In the genomic region with DNA sequence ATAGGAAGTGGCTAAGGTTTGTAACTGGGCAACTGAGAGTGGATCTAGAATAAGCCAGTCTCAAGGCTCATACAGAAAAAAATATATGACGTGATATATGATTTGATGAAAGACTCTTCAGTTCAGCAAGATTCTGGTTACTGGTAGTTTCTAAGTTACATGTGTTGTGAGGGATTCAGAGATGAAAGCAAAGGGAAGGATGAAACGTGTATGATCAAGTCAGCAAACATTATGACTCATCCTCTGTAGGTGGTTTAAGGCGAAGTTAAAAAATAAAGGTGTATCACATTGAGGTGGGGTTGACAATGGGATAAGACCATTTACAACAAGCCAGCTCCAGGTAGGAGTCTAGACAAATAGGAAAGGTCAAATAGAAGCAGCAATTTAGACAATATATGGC, we compare ENCODE assay signal across 22 cellular contexts. TPM values are rescaled to one million over a fixed set of nuclear protein-coding genes. Genes with fewer than 3 reads are reported as not detected.
A peak's percentile ranks its signal among the peaks of the same experiment; 100 is the strongest.
DNase-seq lines count a peak whose midpoint lies in the region; ATAC-seq, FAIRE-seq and TF ChIP-seq lines count a peak whose summit lies in the region.
"Had no signal": no experiment of that assay in that cellular context is flagged by ENCODE, and none has a peak within 500 bp of the region (broad histone marks: within the 10 kb centered on the region; RNA-seq: fewer than 3 reads in every experiment).

No MANE protein-coding gene starts in this region.

- in situ Hi-C loops in HepG2 (cut with HindIII; ENCODE audit: extremely low pct_ligation_motif_present, low pct_unique_long_range_greater_than_20kb) (no loop called here), mammary epithelial cell (cut with MboI; ENCODE audit: low sequenced_read_pairs in 2 of 2) (no loop called here)

- H4K20me1 ChIP-seq in HepG2 (ENCODE audit: insufficient read depth, low read length) (no peaks in the 10 kb centered on the region), mammary epithelial cell (ENCODE audit: insufficient read depth, low read length) (no peaks in the 10 kb centered on the region)

- H3K4me3 ChIP-seq in HepG2 (replicated peaks in 1 of 3; ENCODE audit: insufficient read depth in 1 of 3, low read depth in 2 of 3, low read length in 3 of 3) = no peak overlapping the region
- H3K4me3 ChIP-seq in right lobe of liver = no peak overlapping the region
- no peak overlapping the region for H3K4me3 ChIP-seq in mammary epithelial cell (replicated peaks in 1 of 3; ENCODE audit: insufficient read depth in 1 of 3, low read depth in 2 of 3, low read length in 3 of 3)
- no peak overlapping the region for H3K4me3 ChIP-seq in A673 (ENCODE audit: low read depth, low read length, poor library complexity, severe bottlenecking)
- no peak overlapping the region for H3K4me3 ChIP-seq in tibial artery
- H3K4me3 ChIP-seq: testis had no signal

- BruUV-seq in HepG2 (replicated peaks; lab: Mats Ljungman, UMichigan) (no TSS peak), mammary epithelial cell (replicated peaks; lab: Mats Ljungman, UMichigan) (no TSS peak), A673 (replicated peaks; lab: Mats Ljungman, UMichigan) (no TSS peak)

- peaks cover 0 to 5% of the 10 kb centered on the region in 2 experiments; a peak in 2 of 5 replicates for H3K27me3 ChIP-seq in HepG2 (ENCODE audit: control insufficient read depth in 1 of 2, insufficient read depth in 2 of 2, low read length in 2 of 2)
- H3K27me3 ChIP-seq in right lobe of liver = no peaks in the 10 kb centered on the region
- H3K27me3 ChIP-seq in mammary epithelial cell (ENCODE audit: insufficient read depth, low read length) = no peaks in the 10 kb centered on the region
- peaks cover 65% of the 10 kb centered on the region for H3K27me3 ChIP-seq in A673 (replicated peaks; ENCODE audit: insufficient read depth, low read depth, low read length, poor library complexity)
- no peaks in the 10 kb centered on the region for H3K27me3 ChIP-seq in tibial artery
- H3K27me3 ChIP-seq: testis had no signal

- H3K36me3 ChIP-seq in HepG2 (replicated peaks in 1 of 2; ENCODE audit: control insufficient read depth in 1 of 2, insufficient read depth in 2 of 2, low read length in 2 of 2) (no peaks in the 10 kb centered on the region), right lobe of liver (no peaks in the 10 kb centered on the region), mammary epithelial cell (ENCODE audit: insufficient read depth, low read length) (no peaks in the 10 kb centered on the region), A673 (ENCODE audit: insufficient read depth, low read length, poor library complexity, severe bottlenecking) (no peaks in the 10 kb centered on the region), tibial artery (no peaks in the 10 kb centered on the region)
- H3K36me3 ChIP-seq: neutrophil had no signal

- peak; percentile 33 for DNase-seq in HepG2 (ENCODE audit: low spot score)
- DNase-seq in right lobe of liver = no peak
- DNase-seq in HT1080 (ENCODE audit: low read depth) = peak; percentile 39
- DNase-seq in mammary epithelial cell = peak; percentile 93
- no peak for DNase-seq in activated gamma-delta T cell (lab: John Stamatoyannopoulos, UW)
- DNase-seq in NCI-H2081 treated with DMSO at 0.1 percent for 48 hours (lab: John Stamatoyannopoulos, UW) = no peak
- no peak for DNase-seq in A673 (ENCODE audit: low spot score)
- no peak for DNase-seq in tibial artery
- DNase-seq: activated CD4-positive, alpha-beta T cell treated with anti-CD3 and anti-CD28 coated beads for 4 hours; activated naive CD4-positive, alpha-beta T cell treated with anti-CD3 and anti-CD28 coated beads for 36 hours; effector memory CD4-positive, alpha-beta T cell; GOT3; left ventricle myocardium superior; NCI-H2029; NCI-H446; NK-92 treated with Interleukin-12 subunit alpha and Interleukin-12 subunit beta, amount 100 ng/mL, for 24 hours; stimulated activated CD4-positive, alpha-beta T cell treated with anti-CD3 and anti-CD28 coated beads, Interleukin-12 subunit alpha, Interleukin-12 subunit beta, amount 100 ng/mL, for 4 hours; testis had no signal

- TF ChIP-seq RAD21 in HepG2 (CRISPR knock-in tag; IDR thresholded peaks at IDR 0.05) = no peak

- TF ChIP-seq EP300 in HepG2 (IDR thresholded peaks at IDR 0.05; ENCODE audit: low read depth in 2 of 2, low read length in 2 of 2) = no peak
- TF ChIP-seq EP300 in HepG2 (CRISPR knock-in tag; IDR thresholded peaks at IDR 0.05; ENCODE audit: borderline replicate concordance) = no peak

- intact Hi-C loops in HepG2 (cut with micrococcal nuclease; ENCODE audit: unreplicated experiment) (loop anchor here (10.0 kb wide), 1 partner anchor 704 kb away; no protein-coding TSS in a partner anchor), right lobe of liver (cut with DNase I) (no loop called here), mammary epithelial cell (cut with micrococcal nuclease) (no loop called here), A673 (cut with micrococcal nuclease; ENCODE audit: unreplicated experiment) (no loop called here), tibial artery (cut with DNase I; ENCODE audit: low total_unique reads) (no loop called here)

- POLR2A ChIA-PET in HepG2 (lab: Yijun Ruan, JAX) (no interaction called here), A673 (lab: Charles Lee; ENCODE audit: low non-redundant PET) (no interaction called here)

- H3K4me1 ChIP-seq in HepG2 (ENCODE audit: insufficient read depth, low read length) (peaks cover 4% of the 10 kb centered on the region; the same call in 1 of the 2 replicates), right lobe of liver (no peaks in the 10 kb centered on the region), mammary epithelial cell (ENCODE audit: insufficient read depth, low read length) (peaks cover 11% of the 10 kb centered on the region), A673 (ENCODE audit: insufficient read depth, low read length, poor library complexity, severe bottlenecking) (no peaks in the 10 kb centered on the region), tibial artery (no peaks in the 10 kb centered on the region)
- H3K4me1 ChIP-seq: testis had no signal

- no peak for TF ChIP-seq POLR2A in HepG2 (IDR thresholded peaks at IDR 0.05; ENCODE audit: insufficient read depth in 1 of 2, low read depth in 2 of 2, low read length in 2 of 2)
- TF ChIP-seq POLR2A in right lobe of liver (IDR thresholded peaks at IDR 0.05) = no peak

- 3% methylated on average over 3 of the region's 3 CpGs for WGBS in HepG2 (ENCODE audit: low lambda C conversion rate)
- 47% methylated on average over 3 of the region's 3 CpGs for WGBS in right lobe of liver (ENCODE audit: insufficient coverage, low coverage, low lambda C conversion rate, missing lambda C conversion rate)
- 17% methylated on average over 3 of the region's 3 CpGs for WGBS in mammary epithelial cell (ENCODE audit: low coverage, missing lambda C conversion rate)

- H3K9me3 ChIP-seq in HepG2 (ENCODE audit: low read length) = no peaks in the 10 kb centered on the region
- H3K9me3 ChIP-seq in right lobe of liver = no peaks in the 10 kb centered on the region
- H3K9me3 ChIP-seq in mammary epithelial cell (replicated peaks; ENCODE audit: insufficient read depth, low read length) = no peaks in the 10 kb centered on the region
- H3K9me3 ChIP-seq in A673 (ENCODE audit: low read depth, low read length, poor library complexity, severe bottlenecking) = no peaks in the 10 kb centered on the region
- H3K9me3 ChIP-seq in tibial artery = no peaks in the 10 kb centered on the region
- H3K9me3 ChIP-seq: neutrophil, testis had no signal

- H3K4me2 ChIP-seq in HepG2 (ENCODE audit: low read depth, low read length) (no peak overlapping the region), mammary epithelial cell (ENCODE audit: insufficient read depth, low read depth, low read length) (no peak overlapping the region)

- ATAC-seq in HepG2 (no peak), right lobe of liver (no peak)
- ATAC-seq: left ventricle myocardium superior, SK-N-SH treated with all-trans-retinoic acid at 6 μM for 48 hours had no signal

- H2AFZ ChIP-seq in HepG2 (ENCODE audit: low read length) (no peak overlapping the region), mammary epithelial cell (ENCODE audit: low read depth, low read length) (no peak overlapping the region)

- no peak for FAIRE-seq in HepG2 (lab: Jason Lieb, UNC)
- FAIRE-seq: GM18507 had no signal

- no peak for TF ChIP-seq CTCF in HepG2 (CRISPR knock-in tag; IDR thresholded peaks at IDR 0.05)
- TF ChIP-seq CTCF in right lobe of liver (IDR thresholded peaks at IDR 0.05) = no peak
- TF ChIP-seq CTCF in mammary epithelial cell (conservative IDR thresholded peaks at IDR 0.05 in 1 of 2, IDR thresholded peaks at IDR 0.05 in 1 of 2; ENCODE audit: extremely low read depth in 1 of 2, insufficient read depth in 1 of 2, low read depth in 1 of 2, low read length in 2 of 2) = no peak
- no peak for TF ChIP-seq CTCF in A673 (conservative IDR thresholded peaks at IDR 0.05; ENCODE audit: low read depth, low read length)
- no peak for TF ChIP-seq CTCF in tibial artery (IDR thresholded peaks at IDR 0.05)

- CTCF ChIA-PET in HepG2 (lab: Yijun Ruan, JAX; ENCODE audit: low intra/inter-chr PET ratio, low total read pairs) (no interaction called here), mammary epithelial cell (lab: Charles Lee; ENCODE audit: low non-redundant PET) (no interaction called here), A673 (lab: Charles Lee) (no interaction called here)

- no peaks in the 10 kb centered on the region for H3K79me2 ChIP-seq in HepG2 (ENCODE audit: insufficient read depth, low read length)
- H3K79me2 ChIP-seq in mammary epithelial cell (ENCODE audit: insufficient read depth, low read length) = no peaks in the 10 kb centered on the region

- no peak overlapping the region for H3K27ac ChIP-seq in HepG2 (ENCODE audit: extremely low read length, insufficient read depth, low read length)
- H3K27ac ChIP-seq in right lobe of liver = no peak overlapping the region
- H3K27ac ChIP-seq in mammary epithelial cell (ENCODE audit: insufficient read depth, low read depth, low read length) = peak overlapping the region; percentile 45
- no peak overlapping the region for H3K27ac ChIP-seq in A673 (ENCODE audit: low read depth, low read length, poor library complexity, severe bottlenecking)
- no peak overlapping the region for H3K27ac ChIP-seq in tibial artery
- H3K27ac ChIP-seq: neutrophil, testis had no signal

- H3K9ac ChIP-seq in HepG2 (ENCODE audit: insufficient read depth, low read depth, low read length) (no peak overlapping the region), mammary epithelial cell (ENCODE audit: insufficient read depth, low read length) (no peak overlapping the region)

- dilution Hi-C loops in mammary epithelial cell (cut with HindIII; ENCODE audit: low sequenced_read_pairs) = no loop called here

RNA-seq across cellular contexts. Expression of a gene that starts 16.2 kb away (rescaled TPM):
- total RNA-seq in HepG2 (2016; rRNA removed; fragmentation: Illumina TruSeq; extraction: Trizol) = 8.4 and 74.6 TPM in 2 replicates
- 1,250 and 1,324 TPM in 2 replicates for total RNA-seq in HepG2 (2016; cell fraction: cytosol; rRNA removed; fragmentation: Illumina TruSeq; extraction: Trizol; ENCODE audit: low read depth)
- total RNA-seq in HepG2 (2016; cell fraction: insoluble cytoplasmic fraction; rRNA removed; fragmentation: Illumina TruSeq; extraction: Trizol) = 7.8 and 74.2 TPM in 2 replicates
- total RNA-seq in HepG2 (2016; cell fraction: membrane; rRNA removed; fragmentation: Illumina TruSeq; extraction: Trizol) = 139 and 180 TPM in 2 replicates
- total RNA-seq in HepG2 (2016; cell fraction: nucleus; rRNA removed; fragmentation: Illumina TruSeq; extraction: Trizol) = 220 and 224 TPM in 2 replicates
- polyA plus RNA-seq in HepG2 (2011; rRNA removed) = 1.3 and 2.9 TPM in 2 replicates
- polyA plus RNA-seq in HepG2 (2011; cell fraction: cytosol; rRNA removed) = 0.36 and 3.5 TPM in 2 replicates
- 54.4 and 69.0 TPM in 2 replicates for polyA plus RNA-seq in HepG2 (2011; cell fraction: nucleus; rRNA removed)
- polyA plus RNA-seq in HepG2 (2012) = 0.50 TPM in 1 of 2 replicates, not detected in the other
- polyA plus RNA-seq in HepG2 (2016; cell fraction: cytosol; fragmentation: Illumina TruSeq; extraction: Trizol; ENCODE audit: low read depth) = 2.4 and 2.5 TPM in 2 replicates
- not detected in 2 replicates for polyA plus RNA-seq in HepG2 (2016; cell fraction: insoluble cytoplasmic fraction; fragmentation: Illumina TruSeq; extraction: Trizol; ENCODE audit: low read depth)
- not detected in 2 replicates for polyA plus RNA-seq in HepG2 (2016; cell fraction: membrane; fragmentation: Illumina TruSeq; extraction: Trizol; ENCODE audit: low read depth)
- polyA plus RNA-seq in HepG2 (2016; cell fraction: nucleus; fragmentation: Illumina TruSeq; extraction: Trizol; ENCODE audit: insufficient read depth, low read depth) = 1.3 TPM in 1 of 2 replicates, not detected in the other
- 114 and 221 TPM in 2 replicates for polyA minus RNA-seq in HepG2 (2011; rRNA and poly(A)+ RNA removed; ENCODE audit: low replicate concordance)
- polyA minus RNA-seq in HepG2 (2011; cell fraction: cytosol; rRNA and poly(A)+ RNA removed) = 95.9 and 129 TPM in 2 replicates
- polyA minus RNA-seq in HepG2 (2011; cell fraction: nucleus; rRNA and poly(A)+ RNA removed) = 257 and 332 TPM in 2 replicates
- 100 to 1,000 TPM in 2 of 6 experiments, 1 to 10 TPM in 1, not detected in 3; 1.5 to 127 (median 119) TPM for total RNA-seq in right lobe of liver
- total RNA-seq in HT1080 (2014; rRNA removed; shearing (Covaris generic)) = 52.4 and 143 TPM in 2 replicates
- polyA plus RNA-seq in HT1080 (2015; cell fraction: cytosol; rRNA removed) = not detected in 2 replicates
- not detected in 2 replicates for polyA plus RNA-seq in HT1080 (2015; cell fraction: nucleus; rRNA removed)
- 100 to 1,000 TPM in 1 of 2 donors, not detected in 1; 316 TPM for total RNA-seq in mammary epithelial cell
- not detected for polyA plus RNA-seq in mammary epithelial cell
- not detected for polyA minus RNA-seq in mammary epithelial cell
- 5.8 and 16.7 TPM in 2 replicates for total RNA-seq in A673 (2021)

RNA-seq across cellular contexts. Expression of a gene that starts 20.7 kb away (rescaled TPM):
- total RNA-seq in HepG2 (2016; rRNA removed; fragmentation: Illumina TruSeq; extraction: Trizol) = 0.97 and 1.1 TPM in 2 replicates
- total RNA-seq in HepG2 (2016; cell fraction: cytosol; rRNA removed; fragmentation: Illumina TruSeq; extraction: Trizol; ENCODE audit: low read depth) = 0.18 TPM in 1 of 2 replicates, not detected in the other
- total RNA-seq in HepG2 (2016; cell fraction: insoluble cytoplasmic fraction; rRNA removed; fragmentation: Illumina TruSeq; extraction: Trizol) = 1.0 and 1.5 TPM in 2 replicates
- 0.80 and 0.90 TPM in 2 replicates for total RNA-seq in HepG2 (2016; cell fraction: membrane; rRNA removed; fragmentation: Illumina TruSeq; extraction: Trizol)
- 0.88 and 1.0 TPM in 2 replicates for total RNA-seq in HepG2 (2016; cell fraction: nucleus; rRNA removed; fragmentation: Illumina TruSeq; extraction: Trizol)
- 0.42 and 0.47 TPM in 2 replicates for polyA plus RNA-seq in HepG2 (2011; rRNA removed)
- polyA plus RNA-seq in HepG2 (2011; cell fraction: cytosol; rRNA removed) = 0.24 and 0.41 TPM in 2 replicates
- polyA plus RNA-seq in HepG2 (2011; cell fraction: nucleus; rRNA removed) = 0.32 and 0.35 TPM in 2 replicates
- polyA plus RNA-seq in HepG2 (2012) = 0.44 and 0.47 TPM in 2 replicates
- 0.10 and 0.23 TPM in 2 replicates for polyA plus RNA-seq in HepG2 (2016; cell fraction: cytosol; fragmentation: Illumina TruSeq; extraction: Trizol; ENCODE audit: low read depth)
- 1.4 and 1.7 TPM in 2 replicates for polyA plus RNA-seq in HepG2 (2016; cell fraction: insoluble cytoplasmic fraction; fragmentation: Illumina TruSeq; extraction: Trizol; ENCODE audit: low read depth)
- polyA plus RNA-seq in HepG2 (2016; cell fraction: membrane; fragmentation: Illumina TruSeq; extraction: Trizol; ENCODE audit: low read depth) = 0.24 and 0.34 TPM in 2 replicates
- polyA plus RNA-seq in HepG2 (2016; cell fraction: nucleus; fragmentation: Illumina TruSeq; extraction: Trizol; ENCODE audit: insufficient read depth, low read depth) = 0.53 and 0.83 TPM in 2 replicates
- 2.0 and 4.0 TPM in 2 replicates for polyA minus RNA-seq in HepG2 (2011; rRNA and poly(A)+ RNA removed; ENCODE audit: low replicate concordance)
- 0.40 TPM in 1 of 2 replicates, not detected in the other for polyA minus RNA-seq in HepG2 (2011; cell fraction: cytosol; rRNA and poly(A)+ RNA removed)
- 0.77 and 1.2 TPM in 2 replicates for polyA minus RNA-seq in HepG2 (2011; cell fraction: nucleus; rRNA and poly(A)+ RNA removed)
- 1 to 10 TPM; 1.1 to 2.3 (median 1.6) TPM for total RNA-seq in right lobe of liver
- total RNA-seq in HT1080 (2014; rRNA removed; shearing (Covaris generic)) = not detected in 2 replicates
- polyA plus RNA-seq in HT1080 (2015; cell fraction: cytosol; rRNA removed) = 0.06 TPM in 1 of 2 replicates, not detected in the other
- polyA plus RNA-seq in HT1080 (2015; cell fraction: nucleus; rRNA removed) = 0.11 TPM in 1 of 2 replicates, not detected in the other
- 1 to 10 TPM in 1 of 2 donors, under 1 TPM in 1; 0.68 to 3.0 TPM for total RNA-seq in mammary epithelial cell
- polyA plus RNA-seq in mammary epithelial cell = 1.3 TPM
- 5.7 TPM for polyA minus RNA-seq in mammary epithelial cell
- 1.3 and 2.3 TPM in 2 replicates for total RNA-seq in A673 (2021)
- total RNA-seq: Daoy had no signal

RNA-seq across cellular contexts. Expression of a gene that starts 24.5 kb away (rescaled TPM):
- total RNA-seq in HepG2 (2016; rRNA removed; fragmentation: Illumina TruSeq; extraction: Trizol) (17.6 and 23.7 TPM in 2 replicates), right lobe of liver (1 to 10 TPM; 5.6 to 6.7 (median 5.9) TPM), mammary epithelial cell (10 to 100 TPM; 13.0 to 18.3 TPM), A673 (2021) (15.3 and 20.5 TPM in 2 replicates)
- 3.2 and 3.3 TPM in 2 replicates for total RNA-seq in HepG2 (2016; cell fraction: cytosol; rRNA removed; fragmentation: Illumina TruSeq; extraction: Trizol; ENCODE audit: low read depth)
- 15.9 and 24.4 TPM in 2 replicates for total RNA-seq in HepG2 (2016; cell fraction: insoluble cytoplasmic fraction; rRNA removed; fragmentation: Illumina TruSeq; extraction: Trizol)
- 7.9 and 9.4 TPM in 2 replicates for total RNA-seq in HepG2 (2016; cell fraction: membrane; rRNA removed; fragmentation: Illumina TruSeq; extraction: Trizol)
- total RNA-seq in HepG2 (2016; cell fraction: nucleus; rRNA removed; fragmentation: Illumina TruSeq; extraction: Trizol) = 16.4 and 19.9 TPM in 2 replicates
- polyA plus RNA-seq in HepG2 (2011; rRNA removed) (8.7 and 10.4 TPM in 2 replicates), mammary epithelial cell (7.7 TPM)
- 3.4 and 4.8 TPM in 2 replicates for polyA plus RNA-seq in HepG2 (2011; cell fraction: cytosol; rRNA removed)
- 7.6 and 7.8 TPM in 2 replicates for polyA plus RNA-seq in HepG2 (2011; cell fraction: nucleus; rRNA removed)
- 8.0 and 8.3 TPM in 2 replicates for polyA plus RNA-seq in HepG2 (2012)
- 1.8 TPM in 2 replicates for polyA plus RNA-seq in HepG2 (2016; cell fraction: cytosol; fragmentation: Illumina TruSeq; extraction: Trizol; ENCODE audit: low read depth)
- polyA plus RNA-seq in HepG2 (2016; cell fraction: insoluble cytoplasmic fraction; fragmentation: Illumina TruSeq; extraction: Trizol; ENCODE audit: low read depth) = 14.0 and 15.4 TPM in 2 replicates
- polyA plus RNA-seq in HepG2 (2016; cell fraction: membrane; fragmentation: Illumina TruSeq; extraction: Trizol; ENCODE audit: low read depth) = 3.1 and 3.5 TPM in 2 replicates
- 18.9 and 19.7 TPM in 2 replicates for polyA plus RNA-seq in HepG2 (2016; cell fraction: nucleus; fragmentation: Illumina TruSeq; extraction: Trizol; ENCODE audit: insufficient read depth, low read depth)
- 5.0 and 6.9 TPM in 2 replicates for polyA minus RNA-seq in HepG2 (2011; rRNA and poly(A)+ RNA removed; ENCODE audit: low replicate concordance)
- polyA minus RNA-seq in HepG2 (2011; cell fraction: cytosol; rRNA and poly(A)+ RNA removed) = 10.0 and 11.1 TPM in 2 replicates
- 38.5 and 43.5 TPM in 2 replicates for polyA minus RNA-seq in HepG2 (2011; cell fraction: nucleus; rRNA and poly(A)+ RNA removed)
- 23.1 and 23.6 TPM in 2 replicates for total RNA-seq in HT1080 (2014; rRNA removed; shearing (Covaris generic))
- 17.3 and 21.8 TPM in 2 replicates for polyA plus RNA-seq in HT1080 (2015; cell fraction: cytosol; rRNA removed)
- polyA plus RNA-seq in HT1080 (2015; cell fraction: nucleus; rRNA removed) = 39.5 and 42.2 TPM in 2 replicates
- 2.7 TPM for polyA minus RNA-seq in mammary epithelial cell

Comparison
In these comparisons a context has a peak if more than half of its experiments do, and no peak if none do; other contexts are left out.
1. DNase-seq: peak in HepG2 (single experiment), HT1080 (single experiment) and mammary epithelial cell (single experiment); none in right lobe of liver (0 of 3), activated gamma-delta T cell (single experiment), NCI-H2081 treated with DMSO at 0.1 percent for 48 hours (single experiment), A673 (single experiment) and tibial artery (0 of 2).